In genomic region chr5:15495026-15495425, GRCh38 we compare ENCODE assay signal across 16 cellular contexts. TPM values are rescaled to one million over a fixed set of nuclear protein-coding genes. Genes with fewer than 3 reads are reported as not detected.
"Had no signal": no experiment of that assay in that cellular context is flagged by ENCODE, and none has a peak within 500 bp of the region (broad histone marks: within the 10 kb centered on the region; RNA-seq: fewer than 3 reads in every experiment).

No MANE protein-coding gene starts in this region.

- H3K4me1 ChIP-seq: vagina had no signal

- H3K4me3 Mint-ChIP-seq: memory B cell; naive thymus-derived CD8-positive, alpha-beta T cell had no signal

- H3K27me3 ChIP-seq: gastroesophageal sphincter, vagina had no signal

- DNase-seq: activated naive CD4-positive, alpha-beta T cell treated with Interleukin-2 at 50 U/mL for 16 hours; anterior cingulate cortex; effector CD8-positive, alpha-beta T cell; left ventricle myocardium inferior; naive thymus-derived CD8-positive, alpha-beta T cell; nucleus accumbens; right cardiac atrium; small intestine; stimulated activated naive CD8-positive, alpha-beta T cell treated with anti-CD3 and anti-CD28 coated beads, Interleukin-15, Interleukin-2, amounts not matched to agents 100 U/mL and 50 U/mL, for 24 hours; T-helper 9 cell; transverse colon had no signal

- H3K4me1 Mint-ChIP-seq: memory B cell; naive thymus-derived CD8-positive, alpha-beta T cell had no signal

- H3K27ac Mint-ChIP-seq: memory B cell; naive thymus-derived CD8-positive, alpha-beta T cell; progenitor cell of endocrine pancreas had no signal

- H3K9me3 ChIP-seq: gastroesophageal sphincter, left ventricle myocardium inferior, transverse colon, vagina had no signal

- H3K36me3 Mint-ChIP-seq: memory B cell had no signal

- H3K4me3 ChIP-seq: gastroesophageal sphincter, left ventricle myocardium inferior, transverse colon, vagina had no signal

- H3K27ac ChIP-seq: gastroesophageal sphincter, left ventricle myocardium inferior, transverse colon, vagina had no signal

- H3K36me3 ChIP-seq: gastroesophageal sphincter, left ventricle myocardium inferior, transverse colon, vagina had no signal

RNA-seq across cellular contexts. Expression of gene FBXL7, which starts 5.0 kb away (rescaled TPM):
- total RNA-seq: activated CD8-positive, alpha-beta memory T cell treated with anti-CD3 and anti-CD28 coated beads for 36 hours; naive thymus-derived CD8-positive, alpha-beta T cell had no signal
- polyA plus RNA-seq: naive thymus-derived CD8-positive, alpha-beta T cell had no signal
